19 cellular contexts compared by ENCODE assay signal in genomic region chr3:121165397-121165837, GRCh38.
A peak's percentile ranks its signal among the peaks of the same experiment; 100 is the strongest.
DNase-seq lines count a peak whose midpoint lies in the region; ATAC-seq, FAIRE-seq and TF ChIP-seq lines count a peak whose summit lies in the region.
"Had no signal": no experiment of that assay in that cellular context is flagged by ENCODE, and none has a peak within 500 bp of the region (broad histone marks: within the 10 kb centered on the region; RNA-seq: fewer than 3 reads in every experiment).

No MANE protein-coding gene starts in this region.

- no peaks in the 10 kb centered on the region for H3K36me3 ChIP-seq in mammary epithelial cell (ENCODE audit: insufficient read depth, low read length)
- H3K36me3 ChIP-seq in breast epithelium: no peaks in the 10 kb centered on the region
- no peaks in the 10 kb centered on the region for H3K36me3 ChIP-seq in PC-3 (ENCODE audit: low read depth, low read length)
- no peaks in the 10 kb centered on the region for H3K36me3 ChIP-seq in K562 (ENCODE audit: control insufficient read depth, insufficient read depth, low read length)
- no peaks in the 10 kb centered on the region for H3K36me3 ChIP-seq in kidney (ENCODE audit: control insufficient read depth in 1 of 2, insufficient read depth in 2 of 2, low read length in 2 of 2)
- H3K36me3 ChIP-seq in heart left ventricle: no peaks in the 10 kb centered on the region

- no peak for TF ChIP-seq POLR2A in breast epithelium (IDR thresholded peaks at IDR 0.05)
- TF ChIP-seq POLR2A in K562 (conservative IDR thresholded peaks at IDR 0.05): no peak
- no peak for TF ChIP-seq POLR2A in heart left ventricle (IDR thresholded peaks at IDR 0.05)

- H3K79me2 ChIP-seq in mammary epithelial cell (ENCODE audit: insufficient read depth, low read length): no peaks in the 10 kb centered on the region
- no peaks in the 10 kb centered on the region for H3K79me2 ChIP-seq in PC-3 (ENCODE audit: low read length)
- H3K79me2 ChIP-seq in K562 (ENCODE audit: control insufficient read depth, insufficient read depth, low read length): no peaks in the 10 kb centered on the region

- TF ChIP-seq EP300 in K562 (IDR thresholded peaks at IDR 0.05; ENCODE audit: low read length): no peak

- dilution Hi-C loops in mammary epithelial cell (cut with HindIII; ENCODE audit: low sequenced_read_pairs): no loop called here

- H3K9me2 ChIP-seq in PC-3 (replicated peaks; ENCODE audit: low read length): no peaks in the 10 kb centered on the region
- H3K9me2 ChIP-seq: SK-N-SH had no signal

- no peaks in the 10 kb centered on the region for H3K27me3 ChIP-seq in mammary epithelial cell (ENCODE audit: insufficient read depth, low read length)
- H3K27me3 ChIP-seq in breast epithelium: no peaks in the 10 kb centered on the region
- H3K27me3 ChIP-seq in PC-3 (ENCODE audit: low read length): no peaks in the 10 kb centered on the region
- H3K27me3 ChIP-seq in K562 (ENCODE audit: control insufficient read depth in 2 of 2, insufficient read depth in 2 of 2, low read length in 2 of 2): no peaks in the 10 kb centered on the region
- H3K27me3 ChIP-seq in heart left ventricle: no peaks in the 10 kb centered on the region

- TF ChIP-seq CTCF in mammary epithelial cell (conservative IDR thresholded peaks at IDR 0.05 in 1 of 2, IDR thresholded peaks at IDR 0.05 in 1 of 2; ENCODE audit: extremely low read depth in 1 of 2, insufficient read depth in 1 of 2, low read depth in 1 of 2, low read length in 2 of 2): no peak
- TF ChIP-seq CTCF in breast epithelium (IDR thresholded peaks at IDR 0.05): no peak
- TF ChIP-seq CTCF in PC-3 (conservative IDR thresholded peaks at IDR 0.05; ENCODE audit: low read depth, low read length): no peak
- no peak for TF ChIP-seq CTCF in K562 (IDR thresholded peaks at IDR 0.05 in 2 of 3, conservative IDR thresholded peaks at IDR 0.05 in 1 of 3; ENCODE audit: insufficient read depth in 2 of 3, low read depth in 1 of 3, low read length in 3 of 3)
- no peak for TF ChIP-seq CTCF in kidney (IDR thresholded peaks at IDR 0.05; ENCODE audit: borderline replicate concordance, extremely low read depth, insufficient read depth)
- no peak for TF ChIP-seq CTCF in heart left ventricle (IDR thresholded peaks at IDR 0.05)

- no peak overlapping the region for H3K4me3 ChIP-seq in mammary epithelial cell (replicated peaks in 1 of 3; ENCODE audit: insufficient read depth in 1 of 3, low read depth in 2 of 3, low read length in 3 of 3)
- H3K4me3 ChIP-seq in breast epithelium: no peak overlapping the region
- H3K4me3 ChIP-seq in PC-3 (ENCODE audit: low read length): no peak overlapping the region
- H3K4me3 ChIP-seq in K562: no peak overlapping the region
- no peak overlapping the region for H3K4me3 ChIP-seq in kidney (ENCODE audit: low read length in 2 of 2)
- no peak overlapping the region for H3K4me3 ChIP-seq in heart left ventricle
- H3K4me3 ChIP-seq: GM23248 had no signal

- no peak for DNase-seq in mammary epithelial cell
- DNase-seq in breast epithelium (ENCODE audit: low spot score in 2 of 2): no peak
- DNase-seq in PC-3: peak; percentile 66
- DNase-seq in K562 (ENCODE audit: extremely low read depth in 1 of 4, low spot score in 3 of 4): peak in 2 of 4 experiments; percentile 5 to 41
- peak; percentile 60 for DNase-seq in urothelium cell line (ENCODE audit: low spot score)
- DNase-seq in mucosa of gallbladder (ENCODE audit: low spot score): no peak
- DNase-seq in kidney: no peak
- DNase-seq in heart left ventricle: no peak
- DNase-seq: C1 segment of cervical spinal cord, DMS 273 treated with DMSO at 0.1 percent for 48 hours, GM23248, MV-4-11, NCI-H1436, NCI-H2029 treated with DMSO at 0.1 percent for 48 hours, NCI-H748 treated with DMSO at 0.1 percent for 48 hours, OCI-M1, SK-N-SH, T-helper 1 cell had no signal

- no peaks in the 10 kb centered on the region for H4K20me1 ChIP-seq in mammary epithelial cell (ENCODE audit: insufficient read depth, low read length)
- H4K20me1 ChIP-seq in PC-3 (ENCODE audit: low read length): no peaks in the 10 kb centered on the region
- no peaks in the 10 kb centered on the region for H4K20me1 ChIP-seq in K562 (replicated peaks; ENCODE audit: control insufficient read depth, insufficient read depth, low read length)

- no peaks in the 10 kb centered on the region for H3K9me1 ChIP-seq in K562 (ENCODE audit: control insufficient read depth, insufficient read depth, low read length)

- H3F3A ChIP-seq in PC-3 (ENCODE audit: low read length, unreplicated experiment): no peaks in the 10 kb centered on the region

- CTCF ChIA-PET in mammary epithelial cell (lab: Charles Lee; ENCODE audit: low non-redundant PET): no interaction called here
- CTCF ChIA-PET in PC-3 (lab: Charles Lee): no interaction called here
- CTCF ChIA-PET in K562 (lab: Yijun Ruan, JAX; ENCODE audit: low intra/inter-chr PET ratio): no interaction called here

- peak overlapping the region; percentile 64 for H2AFZ ChIP-seq in mammary epithelial cell (ENCODE audit: low read depth, low read length)
- H2AFZ ChIP-seq in PC-3 (ENCODE audit: low read length): peak overlapping the region; percentile 54; the same call in 1 of the 2 replicates
- H2AFZ ChIP-seq in K562 (ENCODE audit: low read depth, low read length): peak overlapping the region; percentile 50; the same call in 1 of the 2 replicates
- H2AFZ ChIP-seq: GM23248 had no signal

- ATAC-seq in PC-3: peak; percentile 48
- peak; percentile 88 for ATAC-seq in K562
- no peak for ATAC-seq in heart left ventricle

- POLR2A ChIA-PET in PC-3 (lab: Charles Lee; ENCODE audit: unreplicated experiment) (no interaction called here), K562 (lab: Yijun Ruan, JAX) (no interaction called here)

- H3K9ac ChIP-seq in mammary epithelial cell (ENCODE audit: insufficient read depth, low read length) (no peak overlapping the region), PC-3 (ENCODE audit: low read length) (no peak overlapping the region), K562 (ENCODE audit: insufficient read depth in 1 of 2, low read depth in 2 of 2, low read length in 2 of 2) (no peak overlapping the region), kidney (ENCODE audit: low read length in 2 of 2) (no peak overlapping the region)
- H3K9ac ChIP-seq: GM23248, SK-N-SH had no signal

- H3K4me2 ChIP-seq in mammary epithelial cell (ENCODE audit: insufficient read depth, low read depth, low read length) (no peak overlapping the region), PC-3 (ENCODE audit: low read length) (peak overlapping the region; percentile 6; the same call in 1 of the 2 replicates), K562 (ENCODE audit: insufficient read depth, low read length) (no peak overlapping the region)
- H3K4me2 ChIP-seq: SK-N-SH had no signal

- no peaks in the 10 kb centered on the region for H3K4me1 ChIP-seq in mammary epithelial cell (ENCODE audit: insufficient read depth, low read length)
- H3K4me1 ChIP-seq in breast epithelium: no peaks in the 10 kb centered on the region
- H3K4me1 ChIP-seq in PC-3 (ENCODE audit: insufficient read depth, low read length): peaks cover 8% of the 10 kb centered on the region
- no peaks in the 10 kb centered on the region for H3K4me1 ChIP-seq in K562 (replicated peaks in 1 of 2; ENCODE audit: control insufficient read depth in 2 of 2, insufficient read depth in 2 of 2, low read length in 2 of 2)
- no peaks in the 10 kb centered on the region for H3K4me1 ChIP-seq in kidney (ENCODE audit: control insufficient read depth in 1 of 2, insufficient read depth in 1 of 2, low read depth in 1 of 2, low read length in 2 of 2)
- no peaks in the 10 kb centered on the region for H3K4me1 ChIP-seq in heart left ventricle

- intact Hi-C loops in mammary epithelial cell (cut with micrococcal nuclease): no loop called here
- intact Hi-C loops in breast epithelium (cut with DNase I; ENCODE audit: low total_unique reads): no loop called here
- intact Hi-C loops in PC-3 (cut with micrococcal nuclease): loop anchor here (10.0 kb wide), 1 partner anchor 129 kb away; no protein-coding TSS in a partner anchor
- intact Hi-C loops in K562 (cut with micrococcal nuclease): no loop called here
- intact Hi-C loops in kidney (cut with DNase I): no loop called here
- intact Hi-C loops in heart left ventricle (cut with DNase I): no loop called here

- WGBS in mammary epithelial cell (ENCODE audit: low coverage, missing lambda C conversion rate): 2% methylated on average over 7 of the region's 7 CpGs
- WGBS in K562 (ENCODE audit: insufficient coverage, low coverage, missing lambda C conversion rate): 11% methylated on average over 6 of the region's 7 CpGs
- 56 to 70% (median 62%) methylated on average over 7 of the region's 7 CpGs for WGBS in heart left ventricle, 4 donors

- BruUV-seq in mammary epithelial cell (replicated peaks; lab: Mats Ljungman, UMichigan) (no TSS peak), PC-3 (replicated peaks; lab: Mats Ljungman, UMichigan) (no TSS peak), K562 (replicated peaks; lab: Mats Ljungman, UMichigan) (no TSS peak)

- FAIRE-seq in K562 (lab: Jason Lieb, UNC) (no peak), urothelium cell line (lab: Jason Lieb, UNC) (peak; percentile 30), kidney (lab: Jason Lieb, UNC) (no peak)
- FAIRE-seq: A204.1 had no signal

- TF ChIP-seq RAD21 in K562 (CRISPR knock-in tag; conservative IDR thresholded peaks at IDR 0.05 in 1 of 2, IDR thresholded peaks at IDR 0.05 in 1 of 2): no peak

- no peak overlapping the region for H3K27ac ChIP-seq in mammary epithelial cell (ENCODE audit: insufficient read depth, low read depth, low read length)
- no peak overlapping the region for H3K27ac ChIP-seq in breast epithelium
- H3K27ac ChIP-seq in PC-3 (ENCODE audit: low read length): no peak overlapping the region
- H3K27ac ChIP-seq in K562 (ENCODE audit: extremely low read depth, low read depth, low read length): no peak overlapping the region
- H3K27ac ChIP-seq in kidney (ENCODE audit: low read depth in 2 of 2, low read length in 2 of 2): no peak overlapping the region
- H3K27ac ChIP-seq in heart left ventricle: no peak overlapping the region
- H3K27ac ChIP-seq: GM23248 had no signal

- in situ Hi-C loops in mammary epithelial cell (cut with MboI; ENCODE audit: low sequenced_read_pairs in 2 of 2) (no loop called here), K562 (cut with MboI) (no loop called here)

- H3K9me3 ChIP-seq in mammary epithelial cell (replicated peaks; ENCODE audit: insufficient read depth, low read length): no peaks in the 10 kb centered on the region
- H3K9me3 ChIP-seq in breast epithelium: peaks cover 0 to 6% of the 10 kb centered on the region in 2 donors
- H3K9me3 ChIP-seq in PC-3 (ENCODE audit: low read length): no peaks in the 10 kb centered on the region
- H3K9me3 ChIP-seq in K562 (replicated peaks; ENCODE audit: control insufficient read depth, insufficient read depth, low read depth, low read length): no peaks in the 10 kb centered on the region
- no peaks in the 10 kb centered on the region for H3K9me3 ChIP-seq in kidney (ENCODE audit: control insufficient read depth in 1 of 2, low read length in 2 of 2)
- peaks cover 0 to 6% (median 0%) of the 10 kb centered on the region in 12 donors for H3K9me3 ChIP-seq in heart left ventricle
- H3K9me3 ChIP-seq: SK-N-SH had no signal

TF ChIP-seq in K562, 482 proteins besides CTCF, POLR2A, EP300 and RAD21 (continues in another document):
- no peak for TF ChIP-seq ZBTB7A (IDR thresholded peaks at IDR 0.05; ENCODE audit: borderline replicate concordance, control insufficient read depth, low read depth, low read length)

Comparison
In these comparisons a context has a peak if more than half of its experiments do, and no peak if none do; other contexts are left out.
1. DNase-seq: peak in PC-3 (single experiment) and urothelium cell line (single experiment); none in mammary epithelial cell (single experiment), breast epithelium (0 of 2), mucosa of gallbladder (single experiment), kidney (single experiment) and heart left ventricle (0 of 5).
2. ATAC-seq: peak in PC-3 (single experiment) and K562 (single experiment); none in heart left ventricle (0 of 4).
3. Peak in every context shown above with its lines, with median percentiles within 50 percentile points of each other: H2AFZ ChIP-seq.